16 cellular contexts compared by ENCODE assay signal in genomic region chr3:100063929-100064461, GRCh38. TPM values are rescaled to one million over a fixed set of nuclear protein-coding genes. Genes with fewer than 3 reads are reported as not detected.
DNase-seq lines count a peak whose midpoint lies in the region; ATAC-seq, FAIRE-seq and TF ChIP-seq lines count a peak whose summit lies in the region.
"Had no signal": no experiment of that assay in that cellular context is flagged by ENCODE, and none has a peak within 500 bp of the region (broad histone marks: within the 10 kb centered on the region; RNA-seq: fewer than 3 reads in every experiment).

No MANE protein-coding gene starts in this region.

- CTCF ChIA-PET in A549 (lab: Yijun Ruan, JAX), result interaction anchor here (0.6 kb wide), 1 partner anchor 22 kb away, joined by 3 read pairs; no protein-coding TSS in a partner anchor
- CTCF ChIA-PET in naive thymus-derived CD4-positive, alpha-beta T cell (lab: Charles Lee), result interaction anchor here (1.7 kb wide), 1 partner anchor 190 kb away, joined by 5 read pairs; no protein-coding TSS in a partner anchor

- intact Hi-C loops in esophagus squamous epithelium (cut with DNase I), result loop anchor here (10.0 kb wide), 1 partner anchor 219 kb away; no protein-coding TSS in a partner anchor
- intact Hi-C loops in naive thymus-derived CD4-positive, alpha-beta T cell (cut with micrococcal nuclease), result no loop called here

- H3K36me3 Mint-ChIP-seq in HFFc6 (ENCODE audit: low read depth), result no peaks in the 10 kb centered on the region
- H3K36me3 Mint-ChIP-seq in naive thymus-derived CD4-positive, alpha-beta T cell, result peaks cover 0 to 3% (median 0%) of the 10 kb centered on the region in 5 donors

- peak overlapping the region; percentile 83 for H3K4me3 Mint-ChIP-seq in HFFc6
- H3K4me3 Mint-ChIP-seq in naive thymus-derived CD4-positive, alpha-beta T cell, result no peak overlapping the region

- H3K27ac ChIP-seq in A549 (peak overlapping the region in 1 of 2 experiments; percentile 25; a peak in 2 of 6 replicates), esophagus squamous epithelium (peak overlapping the region in 3 of 4 donors; percentile 45 to 59 (median 57)), muscle layer of duodenum (ENCODE audit: low read length) (peak overlapping the region; percentile 60)
- H3K27ac ChIP-seq in naive thymus-derived CD4-positive, alpha-beta T cell (ENCODE audit: low read depth, low read length), result no peak overlapping the region
- H3K27ac ChIP-seq: dorsolateral prefrontal cortex had no signal

- DNase-seq in A549 (ENCODE audit: low read depth in 1 of 2, low spot score in 1 of 2), result no peak
- DNase-seq in HFFc6, result peak; percentile 36
- no peak for DNase-seq in esophagus squamous epithelium (lab: John Stamatoyannopoulos, UW)
- DNase-seq in naive thymus-derived CD4-positive, alpha-beta T cell, result no peak
- DNase-seq in amniotic stem cell (lab: John Stamatoyannopoulos, UW), result no peak
- no peak for DNase-seq in OCI-M2 (lab: John Stamatoyannopoulos, UW; ENCODE audit: unreplicated experiment)
- no peak for DNase-seq in mesenteric fat pad (ENCODE audit: low spot score)
- DNase-seq: activated naive CD4-positive, alpha-beta T cell; dorsolateral prefrontal cortex; mammary epithelial cell; NCI-H2107; NCI-H774; stimulated activated CD4-positive, alpha-beta T cell treated with anti-CD3 and anti-CD28 coated beads, Interleukin-4, amount 100 ng/mL, for 24 hours had no signal

- no peak for TF ChIP-seq EP300 in A549 (IDR thresholded peaks at IDR 0.05)

- H3K27ac Mint-ChIP-seq in HFFc6, result peak overlapping the region; percentile 92
- no peak overlapping the region for H3K27ac Mint-ChIP-seq in naive thymus-derived CD4-positive, alpha-beta T cell

- POLR2A ChIA-PET in A549 (lab: Yijun Ruan, JAX), result interaction anchor here (0.6 kb wide), 1 partner anchor 232 kb away, joined by 3 read pairs; no protein-coding TSS in a partner anchor
- POLR2A ChIA-PET in naive thymus-derived CD4-positive, alpha-beta T cell (lab: Charles Lee), result no interaction called here

- H3K4me3 ChIP-seq in A549, result no peak overlapping the region
- H3K4me3 ChIP-seq in esophagus squamous epithelium, result peak overlapping the region in 1 of 4 donors; percentile 21
- H3K4me3 ChIP-seq in muscle layer of duodenum (ENCODE audit: low read depth in 1 of 2, low read length in 2 of 2), result no peak overlapping the region
- no peak overlapping the region for H3K4me3 ChIP-seq in naive thymus-derived CD4-positive, alpha-beta T cell (ENCODE audit: low read length)
- H3K4me3 ChIP-seq: dorsolateral prefrontal cortex, HAP-1 had no signal

- H3K36me3 ChIP-seq in esophagus squamous epithelium (no peaks in the 10 kb centered on the region), muscle layer of duodenum (ENCODE audit: control insufficient read depth in 1 of 2, insufficient read depth in 2 of 2, low read length in 2 of 2) (no peaks in the 10 kb centered on the region)
- H3K36me3 ChIP-seq in naive thymus-derived CD4-positive, alpha-beta T cell (ENCODE audit: control insufficient read depth in 2 of 3, insufficient read depth in 3 of 3, low read length in 3 of 3), result no peaks in the 10 kb centered on the region
- H3K36me3 ChIP-seq: HAP-1 had no signal

- peaks cover 13% of the 10 kb centered on the region; the same call in 2 of the 3 replicates for H3K4me1 ChIP-seq in A549
- peaks cover 0 to 16% (median 7%) of the 10 kb centered on the region in 3 donors for H3K4me1 ChIP-seq in esophagus squamous epithelium
- peaks cover 2 to 5% of the 10 kb centered on the region in 2 donors for H3K4me1 ChIP-seq in muscle layer of duodenum (ENCODE audit: control insufficient read depth in 1 of 2, insufficient read depth in 2 of 2, low read length in 2 of 2)
- peaks cover 0 to 5% of the 10 kb centered on the region in 2 donors for H3K4me1 ChIP-seq in naive thymus-derived CD4-positive, alpha-beta T cell (ENCODE audit: control insufficient read depth in 2 of 2, insufficient read depth in 2 of 2, low read length in 2 of 2)

- no peaks in the 10 kb centered on the region for H3K9me3 Mint-ChIP-seq in HFFc6
- H3K9me3 Mint-ChIP-seq in naive thymus-derived CD4-positive, alpha-beta T cell, result no peaks in the 10 kb centered on the region

- H3K9me3 ChIP-seq in A549, result peaks cover 4% of the 10 kb centered on the region; the same call in 2 of the 3 replicates
- H3K9me3 ChIP-seq in esophagus squamous epithelium, result no peaks in the 10 kb centered on the region
- no peaks in the 10 kb centered on the region for H3K9me3 ChIP-seq in muscle layer of duodenum (ENCODE audit: control insufficient read depth in 1 of 2, low read length in 2 of 2)
- H3K9me3 ChIP-seq in naive thymus-derived CD4-positive, alpha-beta T cell (ENCODE audit: control insufficient read depth in 2 of 3, low read length in 3 of 3), result no peaks in the 10 kb centered on the region
- H3K9me3 ChIP-seq: HAP-1 had no signal

- peaks cover 42% of the 10 kb centered on the region for H3K4me1 Mint-ChIP-seq in HFFc6 (ENCODE audit: low read depth)
- H3K4me1 Mint-ChIP-seq in naive thymus-derived CD4-positive, alpha-beta T cell, result peaks cover 0 to 17% (median 4%) of the 10 kb centered on the region in 7 donors

- TF ChIP-seq RAD21 in A549 (conservative IDR thresholded peaks at IDR 0.05 in 1 of 2, IDR thresholded peaks at IDR 0.05 in 1 of 2), result no peak

- H3K4me2 ChIP-seq in A549, result peak overlapping the region; percentile 15; the same call in 2 of the 3 replicates

- FAIRE-seq in A549 (lab: Jason Lieb, UNC), result no peak

- no peak for TF ChIP-seq POLR2A in A549 (IDR thresholded peaks at IDR 0.05; ENCODE audit: low read length)
- no peak for TF ChIP-seq POLR2A in esophagus squamous epithelium (IDR thresholded peaks at IDR 0.05)

- peaks cover 2% of the 10 kb centered on the region; the same call in 1 of the 2 replicates for H3K27me3 Mint-ChIP-seq in HFFc6 (ENCODE audit: insufficient read depth)
- no peaks in the 10 kb centered on the region for H3K27me3 Mint-ChIP-seq in naive thymus-derived CD4-positive, alpha-beta T cell

- H3K27me3 ChIP-seq in esophagus squamous epithelium (no peaks in the 10 kb centered on the region), muscle layer of duodenum (ENCODE audit: low read depth, low read length) (no peaks in the 10 kb centered on the region)
- H3K27me3 ChIP-seq in naive thymus-derived CD4-positive, alpha-beta T cell (ENCODE audit: control insufficient read depth in 2 of 2, insufficient read depth in 2 of 2, low read length in 2 of 2), result no peaks in the 10 kb centered on the region
- H3K27me3 ChIP-seq: dorsolateral prefrontal cortex had no signal

- 63% methylated on average over 7 of the region's 7 CpGs for WGBS in A549 (ENCODE audit: missing lambda C conversion rate)
- 63 to 72% methylated on average over 7 of the region's 7 CpGs for WGBS in esophagus squamous epithelium, 2 donors

- TF ChIP-seq CTCF in A549 (IDR thresholded peaks at IDR 0.05) (no peak), HFFc6 (IDR thresholded peaks at IDR 0.05) (no peak), esophagus squamous epithelium (IDR thresholded peaks at IDR 0.05) (no peak)

- ATAC-seq in A549, result no peak
- no peak for ATAC-seq in naive thymus-derived CD4-positive, alpha-beta T cell
- ATAC-seq: sciatic nerve had no signal

TF ChIP-seq in A549, 52 proteins besides CTCF, POLR2A, EP300 and RAD21 (continues in another document):
- TF ChIP-seq ZSCAN20 (CRISPR knock-in tag; IDR thresholded peaks at IDR 0.05) (no peak), KDM5A (IDR thresholded peaks at IDR 0.05) (no peak), FOSB (CRISPR knock-in tag; IDR thresholded peaks at IDR 0.05) (no peak), NR3C1 (IDR thresholded peaks at IDR 0.05) (no peak), PHF8 (IDR thresholded peaks at IDR 0.05; ENCODE audit: borderline replicate concordance, low read depth) (no peak), ZC3H11A (IDR thresholded peaks at IDR 0.05) (no peak), RARB (CRISPR knock-in tag; IDR thresholded peaks at IDR 0.05) (no peak), MAFK (IDR thresholded peaks at IDR 0.05; ENCODE audit: partially characterized antibody) (no peak), RFX5 (IDR thresholded peaks at IDR 0.05) (no peak), PBX3 (IDR thresholded peaks at IDR 0.05) (no peak)
- TF ChIP-seq, protein P1, sequence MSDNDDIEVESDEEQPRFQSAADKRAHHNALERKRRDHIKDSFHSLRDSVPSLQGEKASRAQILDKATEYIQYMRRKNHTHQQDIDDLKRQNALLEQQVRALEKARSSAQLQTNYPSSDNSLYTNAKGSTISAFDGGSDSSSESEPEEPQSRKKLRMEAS (IDR thresholded peaks at IDR 0.05), result no peak

RNA-seq across cellular contexts. Expression of gene FILIP1L, which starts 50.3 kb away (rescaled TPM):
- 0.29 and 0.45 TPM in 2 replicates for polyA plus RNA-seq in A549 (2011; rRNA removed)
- polyA plus RNA-seq in A549 (2012; cell fraction: cytosol; rRNA removed), result 0.07 and 0.26 TPM in 2 replicates
- 0.06 and 0.12 TPM in 2 replicates for polyA plus RNA-seq in A549 (2012; cell fraction: nucleus; rRNA removed)
- 0.19 to 0.45 TPM (median 0.22 TPM) in 3 replicates for polyA plus RNA-seq in A549 (2017; fragmentation: RNase III; extraction: RNeasy Plus Mini Kit Qiagen cat#74134 plus additional on column Dnase treatment)
- 0.21 and 1.8 TPM in 2 replicates for polyA minus RNA-seq in A549 (2011; rRNA and poly(A)+ RNA removed)
- total RNA-seq in HFFc6 (2021; fragmentation: NEBNext Ultra II Directional; extraction: Animal tissue kit (Norgen Biotek cat#: 25700)), result 10 to 100 TPM; 37.8 to 54.7 (median 48.2) TPM
- total RNA-seq in esophagus squamous epithelium, result 10 to 100 TPM in 2 of 4 donors, 1 to 10 TPM in 2; 2.5 to 23.5 (median 10.7) TPM
- 1 to 10 TPM in 1 of 5 experiments, under 1 TPM in 3, not detected in 1; 0.13 to 6.7 (median 0.30) TPM for total RNA-seq in naive thymus-derived CD4-positive, alpha-beta T cell
- under 1 TPM in 1 of 2 donors, not detected in 1; 0.39 TPM for polyA plus RNA-seq in naive thymus-derived CD4-positive, alpha-beta T cell
- total RNA-seq in mesenteric fat pad, result 48.5 TPM
